In the genomic region with DNA sequence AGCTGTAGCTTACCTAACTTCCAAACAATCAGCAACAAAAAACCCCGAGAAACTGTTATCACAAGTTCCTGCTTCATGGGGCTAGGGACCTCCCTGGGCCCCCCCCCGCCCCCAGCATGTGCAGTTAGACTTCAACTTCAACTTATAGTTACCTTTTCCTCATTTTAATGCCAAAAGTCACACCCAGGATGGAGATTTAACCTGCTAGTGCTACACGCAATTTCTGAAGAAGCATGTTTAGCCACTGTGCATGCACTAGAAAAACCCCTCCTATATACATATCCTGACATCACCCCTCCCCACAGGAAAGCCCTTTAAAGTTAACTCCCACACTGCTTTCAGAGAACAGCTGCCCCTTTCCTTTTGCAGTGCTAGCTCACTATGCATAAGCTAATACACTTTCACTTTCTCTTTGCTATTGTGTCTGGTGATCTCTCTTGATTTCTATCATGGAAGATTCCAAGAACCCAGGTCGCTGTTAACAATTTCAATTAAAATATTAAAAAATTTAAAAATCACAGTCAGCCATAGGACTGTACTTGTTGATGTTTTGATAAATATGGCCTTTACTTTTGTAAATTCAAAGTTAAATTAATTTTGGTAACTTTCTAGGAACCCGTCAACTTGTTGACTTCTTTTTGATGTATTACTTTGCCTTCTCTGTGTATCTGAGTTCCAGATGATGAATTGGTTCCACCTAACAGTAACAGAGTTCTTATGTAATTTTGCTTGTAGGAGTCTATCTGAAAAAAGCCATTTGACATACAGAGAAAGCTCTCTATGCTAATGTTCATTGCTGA, we compare ENCODE assay signal across 8 cellular contexts.
A peak's percentile ranks its signal among the peaks of the same experiment; 100 is the strongest.
DNase-seq lines count a peak whose midpoint lies in the region; ATAC-seq, FAIRE-seq and TF ChIP-seq lines count a peak whose summit lies in the region.

No MANE protein-coding gene starts in this region.

- 19 to 23% (median 20%) methylated on average over 5 of the region's 5 CpGs for WGBS in small intestine, 3 donors

- H4K20me1 ChIP-seq in KMS-11 (ENCODE audit: insufficient read depth): no peaks in the 10 kb centered on the region

- FAIRE-seq in small intestine (lab: Jason Lieb, UNC): no peak

- peak overlapping the region; percentile 90 for H3K27ac Mint-ChIP-seq in activated CD8-positive, alpha-beta T cell treated with anti-CD3 and anti-CD28 coated beads, Interleukin-2, amount 10 ng/mL, durations not matched to agents 7 days and 5 days

- H3K9me3 Mint-ChIP-seq in activated CD8-positive, alpha-beta T cell treated with anti-CD3 and anti-CD28 coated beads, Interleukin-2, amount 10 ng/mL, durations not matched to agents 7 days and 5 days (ENCODE audit: insufficient read depth): no peaks in the 10 kb centered on the region

- DNase-seq in GF-D8 (lab: John Stamatoyannopoulos, UW) (peak; percentile 67), fibroblast of peridontal ligament (ENCODE audit: extremely low read depth) (peak; percentile 56), small intestine (peak; percentile 69), NCI-H774 (lab: John Stamatoyannopoulos, UW) (no peak), NCI-H146 (lab: John Stamatoyannopoulos, UW) (no peak)
- DNase-seq in activated CD8-positive, alpha-beta T cell treated with anti-CD3 and anti-CD28 coated beads, Interleukin-2, amount 10 ng/mL, durations not matched to agents 7 days and 5 days: peak; percentile 82

- H3K4me3 ChIP-seq in KMS-11 (IDR thresholded peaks at IDR 0.05; ENCODE audit: insufficient read depth, low read depth, low read length) (no peak overlapping the region), small intestine (ENCODE audit: low read depth in 1 of 2, low read length in 2 of 2) (peak overlapping the region in 1 of 2 donors; percentile 38)

- peaks cover 42% of the 10 kb centered on the region for H3K4me1 ChIP-seq in KMS-11 (ENCODE audit: low read depth, poor library complexity, severe bottlenecking)
- H3K4me1 ChIP-seq in small intestine (ENCODE audit: control insufficient read depth in 2 of 2, insufficient read depth in 1 of 2, low read depth in 1 of 2, low read length in 1 of 2): peaks cover 3 to 11% of the 10 kb centered on the region in 2 donors

- H3K4me3 Mint-ChIP-seq in activated CD8-positive, alpha-beta T cell treated with anti-CD3 and anti-CD28 coated beads, Interleukin-2, amount 10 ng/mL, durations not matched to agents 7 days and 5 days: peak overlapping the region; percentile 71

- peaks cover 23% of the 10 kb centered on the region for H3K79me2 ChIP-seq in KMS-11 (ENCODE audit: insufficient read depth, low read depth)

- POLR2A ChIA-PET in activated CD8-positive, alpha-beta T cell treated with anti-CD3 and anti-CD28 coated beads, Interleukin-2, amount 10 ng/mL, durations not matched to agents 7 days and 5 days (lab: Charles Lee): interaction anchor here (1.4 to 2.3 kb wide), 3 partner anchors 16 to 123 kb away, joined by 6 to 7 read pairs (median 6); no protein-coding TSS in a partner anchor

- peaks cover 68% of the 10 kb centered on the region for H3K4me1 Mint-ChIP-seq in activated CD8-positive, alpha-beta T cell treated with anti-CD3 and anti-CD28 coated beads, Interleukin-2, amount 10 ng/mL, durations not matched to agents 7 days and 5 days (ENCODE audit: low read depth)

- H3K4me2 ChIP-seq in KMS-11: peak overlapping the region; percentile 37

- H3K36me3 Mint-ChIP-seq in activated CD8-positive, alpha-beta T cell treated with anti-CD3 and anti-CD28 coated beads, Interleukin-2, amount 10 ng/mL, durations not matched to agents 7 days and 5 days (ENCODE audit: low read depth): peaks cover 63% of the 10 kb centered on the region

- no peaks in the 10 kb centered on the region for H3K27me3 ChIP-seq in KMS-11 (ENCODE audit: insufficient read depth, low read depth)
- no peaks in the 10 kb centered on the region for H3K27me3 ChIP-seq in small intestine (ENCODE audit: control insufficient read depth in 2 of 2, insufficient read depth in 2 of 2, low read length in 2 of 2)

- no peaks in the 10 kb centered on the region for H3K27me3 Mint-ChIP-seq in activated CD8-positive, alpha-beta T cell treated with anti-CD3 and anti-CD28 coated beads, Interleukin-2, amount 10 ng/mL, durations not matched to agents 7 days and 5 days (ENCODE audit: low read depth)

- TF ChIP-seq CTCF in KMS-11 (conservative IDR thresholded peaks at IDR 0.05; ENCODE audit: low read depth, low read length): no peak

- no peak overlapping the region for H2AFZ ChIP-seq in KMS-11 (ENCODE audit: low read depth)

- CTCF ChIA-PET in activated CD8-positive, alpha-beta T cell treated with anti-CD3 and anti-CD28 coated beads, Interleukin-2, amount 10 ng/mL, durations not matched to agents 7 days and 5 days (lab: Charles Lee): interaction anchor here (0.6 to 3.9 kb wide), 12 partner anchors 10 to 1109 kb away, joined by 3 to 49 read pairs (median 6); no protein-coding TSS in a partner anchor

- no peak overlapping the region for H3K9ac ChIP-seq in KMS-11

- H3K27ac ChIP-seq in KMS-11 (peak overlapping the region; percentile 11; the same call in 1 of the 2 replicates), small intestine (ENCODE audit: low read depth in 1 of 2, low read length in 1 of 2) (peak overlapping the region; percentile 68 to 71)

- H3K36me3 ChIP-seq in KMS-11 (ENCODE audit: insufficient read depth) (no peaks in the 10 kb centered on the region), small intestine (ENCODE audit: control insufficient read depth in 2 of 2, insufficient read depth in 2 of 2, low read length in 2 of 2) (peaks cover 7 to 12% of the 10 kb centered on the region in 2 donors)

- H3K9me3 ChIP-seq in small intestine (ENCODE audit: control insufficient read depth, low read depth): no peaks in the 10 kb centered on the region

- ATAC-seq in GM21619 (IDR thresholded peaks at IDR 0.05; ENCODE audit: unreplicated experiment): peak; percentile 87
- peak; percentile 89 for ATAC-seq in activated CD8-positive, alpha-beta T cell treated with anti-CD3 and anti-CD28 coated beads, Interleukin-2, amount 10 ng/mL, durations not matched to agents 7 days and 5 days

Comparison
In these comparisons a context has a peak if more than half of its experiments do, and no peak if none do; other contexts are left out.
1. DNase-seq: peak in GF-D8 (single experiment), activated CD8-positive, alpha-beta T cell treated with anti-CD3 and anti-CD28 coated beads, Interleukin-2, amount 10 ng/mL, durations not matched to agents 7 days and 5 days (single experiment), fibroblast of peridontal ligament (single experiment) and small intestine (single experiment); none in NCI-H774 (single experiment) and NCI-H146 (single experiment).